ENCODE assay signal across 8 cellular contexts in genomic region chr12:104790296-104791125, GRCh38.
DNase-seq lines count a peak whose midpoint lies in the region; ATAC-seq and TF ChIP-seq lines count a peak whose summit lies in the region.

No MANE protein-coding gene starts in this region.

- 60 to 61% methylated on average over 10 to 11 of the region's 19 CpGs for WGBS in esophagus squamous epithelium, 2 donors

- H3K9me3 ChIP-seq in CD4-positive, alpha-beta memory T cell (ENCODE audit: control insufficient read depth in 1 of 2, low read length in 2 of 2): no peaks in the 10 kb centered on the region
- no peaks in the 10 kb centered on the region for H3K9me3 ChIP-seq in esophagus squamous epithelium
- H3K9me3 ChIP-seq in neutrophil: no peaks in the 10 kb centered on the region

- peak; percentile 51 for ATAC-seq in activated CD8-positive, alpha-beta T cell treated with anti-CD3 and anti-CD28 coated beads, Interleukin-2, amount 10 ng/mL, durations not matched to agents 7 days and 5 days
- no peak for ATAC-seq in GM19397 (IDR thresholded peaks at IDR 0.05; ENCODE audit: unreplicated experiment)
- no peak for ATAC-seq in HG02623 (IDR thresholded peaks at IDR 0.05; ENCODE audit: unreplicated experiment)

- no peak overlapping the region for H3K4me3 ChIP-seq in CD4-positive, alpha-beta memory T cell (ENCODE audit: low read length in 2 of 2)
- H3K4me3 ChIP-seq in HL-60 (replicated peaks; ENCODE audit: insufficient read depth, low read length) (no peak overlapping the region), esophagus squamous epithelium (no peak overlapping the region), neutrophil (ENCODE audit: low read depth in 1 of 2, low read length in 1 of 2) (no peak overlapping the region)

- no peaks in the 10 kb centered on the region for H3K36me3 Mint-ChIP-seq in CD4-positive, alpha-beta memory T cell
- no peaks in the 10 kb centered on the region for H3K36me3 Mint-ChIP-seq in activated CD8-positive, alpha-beta T cell treated with anti-CD3 and anti-CD28 coated beads, Interleukin-2, amount 10 ng/mL, durations not matched to agents 7 days and 5 days (ENCODE audit: low read depth)

- H3K4me1 Mint-ChIP-seq in CD4-positive, alpha-beta memory T cell: peaks cover 1 to 6% (median 4%) of the 10 kb centered on the region in 4 donors
- peaks cover 6% of the 10 kb centered on the region for H3K4me1 Mint-ChIP-seq in activated CD8-positive, alpha-beta T cell treated with anti-CD3 and anti-CD28 coated beads, Interleukin-2, amount 10 ng/mL, durations not matched to agents 7 days and 5 days (ENCODE audit: low read depth)

- peak; percentile 25 for TF ChIP-seq CTCF in HL-60 (IDR thresholded peaks at IDR 0.05; ENCODE audit: insufficient read depth, low read length)
- TF ChIP-seq CTCF in esophagus squamous epithelium (IDR thresholded peaks at IDR 0.05): peak in 5 of 6 experiments; percentile 30 to 52 (median 41)
- peak; percentile 73 for TF ChIP-seq CTCF in neutrophil (IDR thresholded peaks at IDR 0.05)

- H3K27me3 ChIP-seq in CD4-positive, alpha-beta memory T cell (ENCODE audit: insufficient read depth, low read length): no peaks in the 10 kb centered on the region
- no peaks in the 10 kb centered on the region for H3K27me3 ChIP-seq in HL-60 (ENCODE audit: insufficient read depth, poor library complexity, severe bottlenecking)
- no peaks in the 10 kb centered on the region for H3K27me3 ChIP-seq in esophagus squamous epithelium
- H3K27me3 ChIP-seq in neutrophil: no peaks in the 10 kb centered on the region

- no peak for TF ChIP-seq POLR2A in esophagus squamous epithelium (IDR thresholded peaks at IDR 0.05)

- no peaks in the 10 kb centered on the region for H3K9me3 Mint-ChIP-seq in CD4-positive, alpha-beta memory T cell
- H3K9me3 Mint-ChIP-seq in activated CD8-positive, alpha-beta T cell treated with anti-CD3 and anti-CD28 coated beads, Interleukin-2, amount 10 ng/mL, durations not matched to agents 7 days and 5 days (ENCODE audit: insufficient read depth): no peaks in the 10 kb centered on the region

- intact Hi-C loops in CD4-positive, alpha-beta memory T cell (cut with micrococcal nuclease): no loop called here
- intact Hi-C loops in esophagus squamous epithelium (cut with DNase I): no loop called here

- no peaks in the 10 kb centered on the region for H3K27me3 Mint-ChIP-seq in CD4-positive, alpha-beta memory T cell
- H3K27me3 Mint-ChIP-seq in activated CD8-positive, alpha-beta T cell treated with anti-CD3 and anti-CD28 coated beads, Interleukin-2, amount 10 ng/mL, durations not matched to agents 7 days and 5 days (ENCODE audit: low read depth): peaks cover 2% of the 10 kb centered on the region

- peak overlapping the region in 2 of 7 donors; percentile 58 to 63 for H3K27ac Mint-ChIP-seq in CD4-positive, alpha-beta memory T cell
- H3K27ac Mint-ChIP-seq in activated CD8-positive, alpha-beta T cell treated with anti-CD3 and anti-CD28 coated beads, Interleukin-2, amount 10 ng/mL, durations not matched to agents 7 days and 5 days: no peak overlapping the region

- CTCF ChIA-PET in CD4-positive, alpha-beta memory T cell (lab: Charles Lee; ENCODE audit: partially characterized antibody): interaction anchor here (0.6 to 1.7 kb wide), 25 partner anchors 9 to 569 kb away, joined by 3 to 13 read pairs (median 4); no protein-coding TSS in a partner anchor
- CTCF ChIA-PET in activated CD8-positive, alpha-beta T cell treated with anti-CD3 and anti-CD28 coated beads, Interleukin-2, amount 10 ng/mL, durations not matched to agents 7 days and 5 days (lab: Charles Lee): interaction anchor here (0.6 to 1.5 kb wide), 14 partner anchors 9 to 211 kb away, joined by 3 to 7 read pairs (median 3); no protein-coding TSS in a partner anchor

- no peaks in the 10 kb centered on the region for H3K36me3 ChIP-seq in CD4-positive, alpha-beta memory T cell (ENCODE audit: insufficient read depth, low read length)
- H3K36me3 ChIP-seq in esophagus squamous epithelium: no peaks in the 10 kb centered on the region
- H3K36me3 ChIP-seq in neutrophil: no peaks in the 10 kb centered on the region

- no peak overlapping the region for H3K27ac ChIP-seq in CD4-positive, alpha-beta memory T cell (ENCODE audit: low read depth, low read length)
- H3K27ac ChIP-seq in HL-60 (replicated peaks) (no peak overlapping the region), esophagus squamous epithelium (no peak overlapping the region), neutrophil (no peak overlapping the region)

- peak in 4 of 5 donors; percentile 16 to 30 (median 27) for DNase-seq in CD4-positive, alpha-beta memory T cell
- DNase-seq in HL-60 (ENCODE audit: low read depth in 1 of 2, low spot score in 1 of 2) (no peak), esophagus squamous epithelium (lab: John Stamatoyannopoulos, UW) (no peak), DMS153 (lab: John Stamatoyannopoulos, UW) (no peak)
- DNase-seq in activated CD8-positive, alpha-beta T cell treated with anti-CD3 and anti-CD28 coated beads, Interleukin-2, amount 10 ng/mL, durations not matched to agents 7 days and 5 days: peak; percentile 43

- POLR2A ChIA-PET in CD4-positive, alpha-beta memory T cell (lab: Charles Lee; ENCODE audit: partially characterized antibody): interaction anchor here (1.0 kb wide), 1 partner anchor 332 kb away, joined by 3 read pairs; no protein-coding TSS in a partner anchor
- POLR2A ChIA-PET in activated CD8-positive, alpha-beta T cell treated with anti-CD3 and anti-CD28 coated beads, Interleukin-2, amount 10 ng/mL, durations not matched to agents 7 days and 5 days (lab: Charles Lee): no interaction called here

- H3K4me1 ChIP-seq in CD4-positive, alpha-beta memory T cell (ENCODE audit: insufficient read depth, low read length): peaks cover 5% of the 10 kb centered on the region
- peaks cover 6 to 20% (median 7%) of the 10 kb centered on the region in 3 donors for H3K4me1 ChIP-seq in esophagus squamous epithelium
- H3K4me1 ChIP-seq in neutrophil (ENCODE audit: control insufficient read depth in 1 of 2, insufficient read depth in 1 of 2, low read depth in 1 of 2, low read length in 1 of 2): peaks cover 15% of the 10 kb centered on the region in 2 experiments

- peak overlapping the region in 4 of 8 donors; percentile 40 to 58 (median 50) for H3K4me3 Mint-ChIP-seq in CD4-positive, alpha-beta memory T cell
- H3K4me3 Mint-ChIP-seq in activated CD8-positive, alpha-beta T cell treated with anti-CD3 and anti-CD28 coated beads, Interleukin-2, amount 10 ng/mL, durations not matched to agents 7 days and 5 days: no peak overlapping the region

Comparison
In these comparisons a context has a peak if more than half of its experiments do, and no peak if none do; other contexts are left out.
1. DNase-seq: peak in CD4-positive, alpha-beta memory T cell (4 of 5) and activated CD8-positive, alpha-beta T cell treated with anti-CD3 and anti-CD28 coated beads, Interleukin-2, amount 10 ng/mL, durations not matched to agents 7 days and 5 days (single experiment); none in HL-60 (0 of 2), esophagus squamous epithelium (single experiment) and DMS153 (single experiment).
2. Peak in every context shown above with its lines, with median percentiles within 50 percentile points of each other: CTCF ChIP-seq.